ENCODE assay signal across 9 cellular contexts in the genomic region with DNA sequence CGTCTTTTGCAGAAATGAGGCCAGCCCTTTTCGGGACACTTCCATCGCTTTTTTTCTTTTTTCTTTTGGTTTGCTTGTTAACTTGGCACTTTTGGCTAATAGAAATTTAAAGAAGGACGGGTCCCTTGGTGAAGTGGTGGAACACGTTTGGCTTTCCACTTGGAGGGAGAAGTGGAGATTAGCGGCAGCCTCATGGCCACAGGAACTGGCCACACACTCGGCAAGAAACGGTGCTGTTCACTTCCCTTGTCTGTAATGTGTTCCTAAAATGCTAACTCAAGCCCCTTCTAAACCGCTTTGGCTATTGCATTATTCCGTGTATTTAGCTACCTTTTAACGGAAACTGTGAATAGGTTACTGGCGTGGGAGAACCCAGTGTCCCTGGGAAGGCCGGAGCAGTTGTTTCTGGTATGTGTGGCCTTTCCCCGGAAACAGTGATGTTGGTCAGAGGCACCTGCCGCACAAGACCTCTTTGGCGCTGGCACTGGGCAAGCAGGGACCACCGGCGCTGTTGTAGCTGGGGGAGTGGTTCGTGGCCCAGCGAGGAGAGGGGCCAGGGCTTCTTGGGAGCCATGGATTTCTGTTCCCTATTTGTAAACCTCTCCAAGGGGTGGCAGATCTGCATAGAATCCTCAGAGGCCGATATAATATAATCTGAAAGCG. TPM values are rescaled to one million over a fixed set of nuclear protein-coding genes. Genes with fewer than 3 reads are reported as not detected.
DNase-seq lines count a peak whose midpoint lies in the region; ATAC-seq and TF ChIP-seq lines count a peak whose summit lies in the region.
"Had no signal": no experiment of that assay in that cellular context is flagged by ENCODE, and none has a peak within 500 bp of the region (broad histone marks: within the 10 kb centered on the region; RNA-seq: fewer than 3 reads in every experiment).

No MANE protein-coding gene starts in this region.

- H3K4me3 Mint-ChIP-seq in Calu3 (ENCODE audit: low read depth, unreplicated experiment) = peak overlapping the region; percentile 67

- peak overlapping the region; percentile 74 for H3K27ac ChIP-seq in Panc1 (ENCODE audit: low read length)
- no peak overlapping the region for H3K27ac ChIP-seq in trophoblast cell (ENCODE audit: low read depth, low read length)
- H3K27ac ChIP-seq in OCI-LY7 (ENCODE audit: low read depth, low read length, poor library complexity, severe bottlenecking) = no peak overlapping the region

- H3K4ac ChIP-seq in trophoblast cell (ENCODE audit: low read depth, low read length) = no peak overlapping the region

- no peak overlapping the region for H4K91ac ChIP-seq in trophoblast cell (ENCODE audit: low read depth, low read length)

- BruUV-seq in Calu3 (replicated peaks; lab: Mats Ljungman, UMichigan) (no TSS peak), Panc1 (replicated peaks; lab: Mats Ljungman, UMichigan) (no TSS peak), OCI-LY7 (replicated peaks; lab: Mats Ljungman, UMichigan) (no TSS peak)

- H3K18ac ChIP-seq in trophoblast cell (ENCODE audit: low read length) = no peak overlapping the region

- intact Hi-C loops in Calu3 (cut with micrococcal nuclease; ENCODE audit: unreplicated experiment) = loop anchor here (10.0 kb wide), 1 partner anchor 64 kb away; no protein-coding TSS in a partner anchor
- intact Hi-C loops in Panc1 (cut with micrococcal nuclease; ENCODE audit: unreplicated experiment) = no loop called here
- intact Hi-C loops in OCI-LY7 (cut with micrococcal nuclease; ENCODE audit: unreplicated experiment) = no loop called here

- TF ChIP-seq CTCF in Calu3 (IDR thresholded peaks at IDR 0.05; ENCODE audit: unreplicated experiment) = no peak
- TF ChIP-seq CTCF in Panc1 (IDR thresholded peaks at IDR 0.05) = no peak
- TF ChIP-seq CTCF in foreskin fibroblast (IDR thresholded peaks at IDR 0.05; ENCODE audit: low read depth, low read length) = no peak
- no peak for TF ChIP-seq CTCF in OCI-LY7 (conservative IDR thresholded peaks at IDR 0.05; ENCODE audit: low read length)

- H3K36me3 Mint-ChIP-seq in Calu3 (ENCODE audit: insufficient read depth, unreplicated experiment) = peaks cover 36% of the 10 kb centered on the region

- no peak overlapping the region for H2AK5ac ChIP-seq in trophoblast cell (ENCODE audit: low read length)

- peaks cover 42% of the 10 kb centered on the region for H3K4me1 Mint-ChIP-seq in Calu3 (ENCODE audit: low read depth, unreplicated experiment)

- no peak overlapping the region for H4K8ac ChIP-seq in trophoblast cell (ENCODE audit: low read depth, low read length)

- H3K9me3 ChIP-seq in Panc1 (ENCODE audit: control insufficient read depth, insufficient read depth, low read depth, low read length) (no peaks in the 10 kb centered on the region), trophoblast cell (ENCODE audit: insufficient read depth, low read depth, low read length) (no peaks in the 10 kb centered on the region), OCI-LY7 (ENCODE audit: low read length) (no peaks in the 10 kb centered on the region)

- H3K9ac ChIP-seq in trophoblast cell (ENCODE audit: low read length) = no peak overlapping the region

- no peaks in the 10 kb centered on the region for H3K9me3 Mint-ChIP-seq in Calu3 (ENCODE audit: low read depth, unreplicated experiment)

- H4K12ac ChIP-seq in trophoblast cell (ENCODE audit: low read depth, low read length) = no peak overlapping the region

- no peak overlapping the region for H2BK5ac ChIP-seq in trophoblast cell (ENCODE audit: low read depth, low read length, poor library complexity)

- CTCF ChIA-PET in Calu3 (lab: Charles Lee) = no interaction called here
- CTCF ChIA-PET in Panc1 (lab: Charles Lee) = no interaction called here
- CTCF ChIA-PET in OCI-LY7 (lab: Charles Lee; ENCODE audit: unreplicated experiment) = no interaction called here

- in situ Hi-C loops in Panc1 (cut with HindIII; ENCODE audit: low pct_unique_long_range_greater_than_20kb, low sequenced_read_pairs) = no loop called here

- no peak overlapping the region for H2BK12ac ChIP-seq in trophoblast cell (ENCODE audit: low read length)

- H3K4me2 ChIP-seq in trophoblast cell (ENCODE audit: low read length) = peak overlapping the region; percentile 57
- H3K4me2 ChIP-seq in OCI-LY7 (ENCODE audit: low read length) = no peak overlapping the region

- no peaks in the 10 kb centered on the region for H4K20me1 ChIP-seq in OCI-LY7 (ENCODE audit: insufficient read depth, low read length)

- no CpG with 5 or more reads among the region's 22 CpGs for WGBS in trophoblast cell (ENCODE audit: extremely low coverage, insufficient coverage, insufficient read length)

- peaks cover 38% of the 10 kb centered on the region for H3K27me3 Mint-ChIP-seq in Calu3 (ENCODE audit: unreplicated experiment)

- no peak for DNase-seq in Calu3
- no peak for DNase-seq in Panc1 (ENCODE audit: low read depth, low spot score)
- no peak for DNase-seq in foreskin fibroblast
- no peak for DNase-seq in trophoblast cell
- no peak for DNase-seq in OCI-M1 (lab: John Stamatoyannopoulos, UW)
- no peak for DNase-seq in NCI-H1105 (lab: John Stamatoyannopoulos, UW)
- no peak for DNase-seq in NCI-H128 (lab: John Stamatoyannopoulos, UW; ENCODE audit: unreplicated experiment)
- DNase-seq in OCI-LY7 (ENCODE audit: low spot score) = no peak
- DNase-seq: activated CD4-positive, alpha-beta T cell treated with anti-CD3 and anti-CD28 coated beads, Interleukin-2, amount 50 U/mL, for 4 hours had no signal

- H2BK120ac ChIP-seq in trophoblast cell (ENCODE audit: insufficient read depth, low read length, poor library complexity) = no peak overlapping the region

- no peak for ATAC-seq in Panc1

- H3K4me1 ChIP-seq in Panc1 (ENCODE audit: control insufficient read depth, insufficient read depth, low read length) (peaks cover 41% of the 10 kb centered on the region), trophoblast cell (ENCODE audit: control insufficient read depth in 1 of 2, insufficient read depth in 2 of 2, low read length in 2 of 2) (peaks cover 22 to 30% of the 10 kb centered on the region in 2 experiments), OCI-LY7 (ENCODE audit: insufficient read depth, low read length, poor library complexity, severe bottlenecking) (no peaks in the 10 kb centered on the region)

- H3K79me1 ChIP-seq in trophoblast cell (ENCODE audit: low read length) = peaks cover 22% of the 10 kb centered on the region

- H3K9me2 ChIP-seq in OCI-LY7 (ENCODE audit: insufficient read depth, low read length) = no peaks in the 10 kb centered on the region

- H3K4me3 ChIP-seq in Panc1 (ENCODE audit: low read depth in 2 of 2, low read length in 2 of 2) (peak overlapping the region; percentile 32 to 53), foreskin fibroblast (ENCODE audit: low read depth in 1 of 2, low read length in 2 of 2) (peak overlapping the region; percentile 32 to 55), trophoblast cell (ENCODE audit: low read depth, low read length) (no peak overlapping the region), OCI-LY7 (ENCODE audit: low read depth, low read length, poor library complexity, severe bottlenecking) (no peak overlapping the region)

- POLR2A ChIA-PET in Panc1 (lab: Charles Lee) (no interaction called here), OCI-LY7 (lab: Charles Lee) (no interaction called here)

- H3K36me3 ChIP-seq in Panc1 (ENCODE audit: control insufficient read depth, insufficient read depth, low read length) = no peaks in the 10 kb centered on the region
- no peaks in the 10 kb centered on the region for H3K36me3 ChIP-seq in trophoblast cell (ENCODE audit: control insufficient read depth in 1 of 2, insufficient read depth in 2 of 2, low read length in 2 of 2)
- no peaks in the 10 kb centered on the region for H3K36me3 ChIP-seq in OCI-LY7 (ENCODE audit: insufficient read depth, low read length)

- H3K27me3 ChIP-seq in Panc1 (ENCODE audit: control insufficient read depth, insufficient read depth, low read length) (no peaks in the 10 kb centered on the region; the same call in 1 of the 2 replicates), trophoblast cell (ENCODE audit: insufficient read depth, low read length) (peaks cover 8% of the 10 kb centered on the region)

- H3K79me2 ChIP-seq in trophoblast cell (ENCODE audit: control insufficient read depth, insufficient read depth, low read length, poor library complexity) (no peaks in the 10 kb centered on the region), OCI-LY7 (ENCODE audit: insufficient read depth, low read depth, low read length) (no peaks in the 10 kb centered on the region)

- H3K14ac ChIP-seq in trophoblast cell (ENCODE audit: low read length) = no peak overlapping the region

- peak overlapping the region; percentile 30 for H3K23ac ChIP-seq in trophoblast cell (ENCODE audit: low read length)

- H2AFZ ChIP-seq in trophoblast cell (ENCODE audit: insufficient read depth, low read length, poor library complexity) = no peak overlapping the region
- no peak overlapping the region for H2AFZ ChIP-seq in OCI-LY7 (ENCODE audit: low read length)

- H3K27ac Mint-ChIP-seq in Calu3 (ENCODE audit: unreplicated experiment) = peak overlapping the region; percentile 47

RNA-seq across cellular contexts. Expression of a gene that starts 1.0 kb away (rescaled TPM):
- total RNA-seq in Calu3 (2022) (9.6 and 9.8 TPM in 2 replicates), Panc1 (2021; ENCODE audit: unreplicated experiment) (17.6 TPM), OCI-LY7 (2022) (0.42 TPM in 1 of 2 replicates, not detected in the other)
- polyA plus RNA-seq in Panc1 (2012; ENCODE audit: insufficient read length) = 27.7 TPM
- polyA plus RNA-seq in trophoblast cell (2013) = 17.4 and 19.0 TPM in 2 replicates
- total RNA-seq in OCI-LY7 (2014; rRNA removed; shearing (Covaris generic)) = not detected in 2 replicates

Comparison
In these comparisons a context has a peak if more than half of its experiments do, and no peak if none do; other contexts are left out.
1. H3K4me3 ChIP-seq: peak in Panc1 (2 of 2) and foreskin fibroblast (2 of 2); none in trophoblast cell (single experiment) and OCI-LY7 (single experiment).